Comparison of ENCODE assay signal across 2 cellular contexts in genomic region chr2:170715932-170716777, GRCh38.
TF ChIP-seq lines count a peak whose summit lies in the region.

No MANE protein-coding gene starts in this region.

TF ChIP-seq in IMR-90, 13 proteins besides CTCF, POLR2A, EP300 and RAD21:
- no peak for TF ChIP-seq NFE2L2 (IDR thresholded peaks at IDR 0.05; ENCODE audit: low read depth, low read length)
- TF ChIP-seq CEBPB (IDR thresholded peaks at IDR 0.05; ENCODE audit: low read depth, low read length): no peak
- TF ChIP-seq SMC3 (IDR thresholded peaks at IDR 0.05; ENCODE audit: low read depth, low read length): no peak
- TF ChIP-seq RFX5 (IDR thresholded peaks at IDR 0.05; ENCODE audit: low read depth, low read length): no peak
- no peak for TF ChIP-seq USF2 (IDR thresholded peaks at IDR 0.05; ENCODE audit: low read depth, low read length)
- TF ChIP-seq FOS (IDR thresholded peaks at IDR 0.05; ENCODE audit: low read depth, low read length): no peak
- TF ChIP-seq BHLHE40 (IDR thresholded peaks at IDR 0.05; ENCODE audit: low read depth, low read length): no peak
- TF ChIP-seq RCOR1 (IDR thresholded peaks at IDR 0.05; ENCODE audit: insufficient replicate concordance, low read length): no peak
- no peak for TF ChIP-seq CHD1 (IDR thresholded peaks at IDR 0.05; ENCODE audit: low read depth, low read length)
- TF ChIP-seq MAFK (IDR thresholded peaks at IDR 0.05; ENCODE audit: low read depth, low read length): no peak
- TF ChIP-seq MAZ (IDR thresholded peaks at IDR 0.05; ENCODE audit: borderline replicate concordance, low read depth, low read length): no peak
- no peak for TF ChIP-seq ELK1 (IDR thresholded peaks at IDR 0.05; ENCODE audit: borderline replicate concordance, low read depth, low read length)

TF ChIP-seq in GM12891, 5 proteins besides CTCF, POLR2A, EP300 and RAD21:
- no peak for TF ChIP-seq SPI1 (IDR thresholded peaks at IDR 0.05; ENCODE audit: low read depth, low read length)
- no peak for TF ChIP-seq POU2F2 (IDR thresholded peaks at IDR 0.05; ENCODE audit: low read depth, low read length)
- TF ChIP-seq PAX5 (IDR thresholded peaks at IDR 0.05; ENCODE audit: insufficient read depth, low read length, severe bottlenecking): no peak
- TF ChIP-seq TAF1 (IDR thresholded peaks at IDR 0.05; ENCODE audit: low read depth, low read length): no peak
- no peak for TF ChIP-seq POLR2AphosphoS5 (IDR thresholded peaks at IDR 0.05; ENCODE audit: low read depth, low read length)
